ENCODE assay signal across 28 cellular contexts in the genomic region with DNA sequence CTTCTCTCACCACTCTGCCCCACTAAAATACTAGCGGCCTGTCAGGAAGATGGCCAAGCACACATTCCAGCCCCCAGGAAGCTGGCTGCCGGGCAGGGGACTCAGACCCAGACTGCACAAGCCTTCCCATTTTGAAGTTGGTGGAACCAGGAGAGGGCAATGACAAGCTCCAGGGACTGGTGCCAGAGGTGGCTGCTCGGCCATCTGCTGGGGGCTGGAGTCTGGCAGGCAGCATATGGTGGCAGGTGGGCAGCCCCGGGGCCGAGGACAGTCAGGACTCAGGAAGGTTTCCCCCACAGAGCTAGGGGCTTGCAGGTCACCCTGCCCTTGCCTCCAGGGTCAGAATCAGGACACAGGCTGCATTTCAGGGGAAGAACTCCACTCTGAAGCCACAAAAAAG. TPM values are rescaled to one million over a fixed set of nuclear protein-coding genes. Genes with fewer than 3 reads are reported as not detected.
A peak's percentile ranks its signal among the peaks of the same experiment; 100 is the strongest.
DNase-seq lines count a peak whose midpoint lies in the region; ATAC-seq, FAIRE-seq and TF ChIP-seq lines count a peak whose summit lies in the region.
"Had no signal": no experiment of that assay in that cellular context is flagged by ENCODE, and none has a peak within 500 bp of the region (broad histone marks: within the 10 kb centered on the region; RNA-seq: fewer than 3 reads in every experiment).

No MANE protein-coding gene starts in this region.

- DNase-seq in activated naive CD4-positive, alpha-beta T cell treated with Interleukin-2 at 50 U/mL for 16 hours = no peak
- DNase-seq in NCI-H524 (lab: John Stamatoyannopoulos, UW) (peak; percentile 42 to 79), posterior vena cava (ENCODE audit: low spot score) (peak; percentile 72), GM12891 (ENCODE audit: insufficient read length, low spot score) (no peak)
- no peak for DNase-seq in activated CD8-positive, alpha-beta T cell treated with anti-CD3 and anti-CD28 coated beads for 36 hours
- DNase-seq: CD4-positive, CD25-positive, alpha-beta regulatory T cell; GDM1; GOT3; MM.1S; NCI-H1048; NCI-H1417; NCI-H1694; NCI-H2029 treated with DMSO at 0.1 percent for 48 hours; NCI-H345; NCI-H510A treated with DMSO at 0.1 percent for 48 hours; NCI-H774; OCI-M1; Peyer's patch; SIG-M5 had no signal

- H3K4me1 Mint-ChIP-seq in activated naive CD4-positive, alpha-beta T cell treated with anti-CD3 and anti-CD28 coated beads, Interleukin-2, amount 50 U/mL, for 24 hours = no peaks in the 10 kb centered on the region
- H3K4me1 Mint-ChIP-seq in dendritic cell treated with granulocyte-macrophage colony-stimulating factor and Interleukin-4, amounts not matched to agents 40 ng/mL and 50 ng/mL, for 4 days (ENCODE audit: low read depth) = peaks cover 20% of the 10 kb centered on the region
- H3K4me1 Mint-ChIP-seq in activated CD8-positive, alpha-beta T cell treated with anti-CD3 and anti-CD28 coated beads for 36 hours (ENCODE audit: low read depth) = no peaks in the 10 kb centered on the region

- H3K27me3 Mint-ChIP-seq in activated naive CD4-positive, alpha-beta T cell treated with anti-CD3 and anti-CD28 coated beads, Interleukin-2, amount 50 U/mL, for 24 hours = peaks cover 17% of the 10 kb centered on the region
- H3K27me3 Mint-ChIP-seq in dendritic cell treated with granulocyte-macrophage colony-stimulating factor and Interleukin-4, amounts not matched to agents 40 ng/mL and 50 ng/mL, for 4 days = peaks cover 3% of the 10 kb centered on the region
- H3K27me3 Mint-ChIP-seq in activated CD8-positive, alpha-beta T cell treated with anti-CD3 and anti-CD28 coated beads for 36 hours = peaks cover 16% of the 10 kb centered on the region

- no peaks in the 10 kb centered on the region for H3K9me3 Mint-ChIP-seq in activated naive CD4-positive, alpha-beta T cell treated with anti-CD3 and anti-CD28 coated beads, Interleukin-2, amount 50 U/mL, for 24 hours
- peaks cover 11% of the 10 kb centered on the region for H3K9me3 Mint-ChIP-seq in dendritic cell treated with granulocyte-macrophage colony-stimulating factor and Interleukin-4, amounts not matched to agents 40 ng/mL and 50 ng/mL, for 4 days
- no peaks in the 10 kb centered on the region for H3K9me3 Mint-ChIP-seq in activated CD8-positive, alpha-beta T cell treated with anti-CD3 and anti-CD28 coated beads for 36 hours

- intact Hi-C loops in dendritic cell treated with granulocyte-macrophage colony-stimulating factor and Interleukin-4, amounts not matched to agents 40 ng/mL and 50 ng/mL, for 4 days (cut with micrococcal nuclease) = no loop called here
- intact Hi-C loops in posterior vena cava (cut with DNase I) = no loop called here
- intact Hi-C loops in activated CD8-positive, alpha-beta T cell treated with anti-CD3 and anti-CD28 coated beads for 36 hours (cut with micrococcal nuclease) = no loop called here

- no peaks in the 10 kb centered on the region for H3K36me3 Mint-ChIP-seq in activated naive CD4-positive, alpha-beta T cell treated with anti-CD3 and anti-CD28 coated beads, Interleukin-2, amount 50 U/mL, for 24 hours
- no peaks in the 10 kb centered on the region for H3K36me3 Mint-ChIP-seq in dendritic cell treated with granulocyte-macrophage colony-stimulating factor and Interleukin-4, amounts not matched to agents 40 ng/mL and 50 ng/mL, for 4 days (ENCODE audit: low read depth)
- no peaks in the 10 kb centered on the region for H3K36me3 Mint-ChIP-seq in activated CD8-positive, alpha-beta T cell treated with anti-CD3 and anti-CD28 coated beads for 36 hours (ENCODE audit: low read depth)
- H3K36me3 Mint-ChIP-seq: CD4-positive, CD25-positive, alpha-beta regulatory T cell had no signal

- POLR2A ChIA-PET in activated CD8-positive, alpha-beta T cell treated with anti-CD3 and anti-CD28 coated beads for 36 hours (lab: Charles Lee) = no interaction called here

- FAIRE-seq in GM12891 (lab: Jason Lieb, UNC) = no peak
- FAIRE-seq: A204.1, D721Med, GM12878 had no signal

- no peak for TF ChIP-seq POLR2A in GM12891 (IDR thresholded peaks at IDR 0.05; ENCODE audit: low read depth, low read length)

- H3K4me3 Mint-ChIP-seq in activated naive CD4-positive, alpha-beta T cell treated with anti-CD3 and anti-CD28 coated beads, Interleukin-2, amount 50 U/mL, for 24 hours = no peak overlapping the region
- H3K4me3 Mint-ChIP-seq in dendritic cell treated with granulocyte-macrophage colony-stimulating factor and Interleukin-4, amounts not matched to agents 40 ng/mL and 50 ng/mL, for 4 days = no peak overlapping the region
- H3K4me3 Mint-ChIP-seq in activated CD8-positive, alpha-beta T cell treated with anti-CD3 and anti-CD28 coated beads for 36 hours = no peak overlapping the region
- H3K4me3 Mint-ChIP-seq: CD4-positive, CD25-positive, alpha-beta regulatory T cell; IgD-negative memory B cell had no signal

- CTCF ChIA-PET in activated CD8-positive, alpha-beta T cell treated with anti-CD3 and anti-CD28 coated beads for 36 hours (lab: Charles Lee) = interaction anchor here (1.1 to 1.7 kb wide), 2 partner anchors 8 to 29 kb away, joined by 3 to 7 read pairs; no protein-coding TSS in a partner anchor

- H3K27ac Mint-ChIP-seq in activated naive CD4-positive, alpha-beta T cell treated with anti-CD3 and anti-CD28 coated beads, Interleukin-2, amount 50 U/mL, for 24 hours = peak overlapping the region; percentile 17
- peak overlapping the region; percentile 16 for H3K27ac Mint-ChIP-seq in dendritic cell treated with granulocyte-macrophage colony-stimulating factor and Interleukin-4, amounts not matched to agents 40 ng/mL and 50 ng/mL, for 4 days
- no peak overlapping the region for H3K27ac Mint-ChIP-seq in activated CD8-positive, alpha-beta T cell treated with anti-CD3 and anti-CD28 coated beads for 36 hours
- H3K27ac Mint-ChIP-seq: CD4-positive, CD25-positive, alpha-beta regulatory T cell had no signal

- no peak for TF ChIP-seq CTCF in activated CD8-positive, alpha-beta T cell treated with anti-CD3 and anti-CD28 coated beads for 36 hours (IDR thresholded peaks at IDR 0.05)

- no peak for ATAC-seq in HG02870 (IDR thresholded peaks at IDR 0.05; ENCODE audit: unreplicated experiment)
- no peak for ATAC-seq in activated CD8-positive, alpha-beta T cell treated with anti-CD3 and anti-CD28 coated beads for 36 hours
- ATAC-seq: GM12878, HCT116 had no signal

TF ChIP-seq in GM12891, 5 proteins besides CTCF, POLR2A, EP300 and RAD21:
- TF ChIP-seq SPI1 (IDR thresholded peaks at IDR 0.05; ENCODE audit: low read depth, low read length) (no peak), POLR2AphosphoS5 (IDR thresholded peaks at IDR 0.05; ENCODE audit: low read depth, low read length) (no peak), PAX5 (IDR thresholded peaks at IDR 0.05; ENCODE audit: insufficient read depth, low read length, severe bottlenecking) (no peak), TAF1 (IDR thresholded peaks at IDR 0.05; ENCODE audit: low read depth, low read length) (no peak), POU2F2 (IDR thresholded peaks at IDR 0.05; ENCODE audit: low read depth, low read length) (no peak)

RNA-seq across cellular contexts. Expression of a gene that starts 22.6 kb away (rescaled TPM):
- 1 to 10 TPM in 1 of 2 donors, under 1 TPM in 1; 0.52 to 1.9 TPM for total RNA-seq in posterior vena cava
- total RNA-seq in activated CD8-positive, alpha-beta T cell treated with anti-CD3 and anti-CD28 coated beads for 36 hours = not detected
- polyA plus RNA-seq in GM12891 (2012; ENCODE audit: low read depth, missing spikeins) = not detected
- total RNA-seq: CD4-positive, CD25-positive, alpha-beta regulatory T cell; GM12878 had no signal
- polyA plus RNA-seq: AG04450; CD4-positive, CD25-positive, alpha-beta regulatory T cell; IgD-negative memory B cell had no signal

RNA-seq across cellular contexts. Expression of a gene that starts 28.9 kb away (rescaled TPM):
- total RNA-seq in posterior vena cava = not detected
- not detected for total RNA-seq in activated CD8-positive, alpha-beta T cell treated with anti-CD3 and anti-CD28 coated beads for 36 hours
- not detected for polyA plus RNA-seq in GM12891 (2012; ENCODE audit: low read depth, missing spikeins)
- total RNA-seq: CD4-positive, CD25-positive, alpha-beta regulatory T cell; GM12878 had no signal
- polyA plus RNA-seq: AG04450; CD4-positive, CD25-positive, alpha-beta regulatory T cell; IgD-negative memory B cell had no signal

RNA-seq across cellular contexts. Expression of a gene that starts 46.7 kb away (rescaled TPM):
- total RNA-seq in posterior vena cava = not detected
- total RNA-seq in activated CD8-positive, alpha-beta T cell treated with anti-CD3 and anti-CD28 coated beads for 36 hours = not detected
- not detected for polyA plus RNA-seq in GM12891 (2012; ENCODE audit: low read depth, missing spikeins)
- total RNA-seq: CD4-positive, CD25-positive, alpha-beta regulatory T cell; GM12878; Peyer's patch had no signal
- polyA plus RNA-seq: AG04450, GM12878 had no signal

Comparison
In these comparisons a context has a peak if more than half of its experiments do, and no peak if none do; other contexts are left out.
1. DNase-seq: peak in NCI-H524 (2 of 2) and posterior vena cava (single experiment); none in activated naive CD4-positive, alpha-beta T cell treated with Interleukin-2 at 50 U/mL for 16 hours (single experiment), activated CD8-positive, alpha-beta T cell treated with anti-CD3 and anti-CD28 coated beads for 36 hours (single experiment) and GM12891 (single experiment).